In genomic region chr1:244833734-244834595, GRCh38 we compare ENCODE assay signal across 8 cellular contexts. TPM values are rescaled to one million over a fixed set of nuclear protein-coding genes. Genes with fewer than 3 reads are reported as not detected.
A peak's percentile ranks its signal among the peaks of the same experiment; 100 is the strongest.
DNase-seq lines count a peak whose midpoint lies in the region; ATAC-seq and TF ChIP-seq lines count a peak whose summit lies in the region.

No MANE protein-coding gene starts in this region.

- TF ChIP-seq CTCF in CD14-positive monocyte (IDR thresholded peaks at IDR 0.05) (peak; percentile 54), GM20000 (IDR thresholded peaks at IDR 0.05; ENCODE audit: extremely low read depth, missing control alignments) (no peak), heart left ventricle (IDR thresholded peaks at IDR 0.05) (peak in 6 of 12 donors; percentile 10 to 42 (median 24))

- H3K4me1 ChIP-seq in adipocyte (ENCODE audit: control insufficient read depth, insufficient read depth, low read length): peaks cover 12% of the 10 kb centered on the region
- peaks cover 0 to 38% (median 21%) of the 10 kb centered on the region in 12 donors for H3K4me1 ChIP-seq in heart left ventricle
- peaks cover 0 to 4% of the 10 kb centered on the region in 2 donors for H3K4me1 ChIP-seq in aorta (ENCODE audit: control insufficient read depth in 1 of 2, insufficient read depth in 2 of 2, low read length in 2 of 2)

- peaks cover 24 to 31% of the 10 kb centered on the region in 2 donors for H3K36me3 Mint-ChIP-seq in CD14-positive monocyte

- H3K9ac ChIP-seq in adipocyte (ENCODE audit: low read length): peak overlapping the region; percentile 96

- ATAC-seq in heart left ventricle (peak in 3 of 4 donors; percentile 31 to 50 (median 41)), aorta (ENCODE audit: low FRiP score) (peak; percentile 62)

- intact Hi-C loops in CD14-positive monocyte (cut with micrococcal nuclease) (loop anchor here (2.0 to 10.0 kb wide), 4 partner anchors 29 to 179 kb away; partner anchors contain the start of gene DESI2 (in 1 of the 2)), heart left ventricle (cut with DNase I) (loop anchor here in 9 of 10 donors (1.0 to 10.0 kb wide), 8 partner anchors 29 to 1579 kb away; partner anchors contain the start of genes HNRNPU (in 6 of the 9), CEP170 (in 1 of the 9) and SDCCAG8 (in 1 of the 9)), aorta (cut with DNase I) (loop anchor here (2.0 to 10.0 kb wide), 5 partner anchors 29 to 181 kb away; partner anchors contain the start of gene DESI2 (in 2 of the 2))

- peak overlapping the region; percentile 91 to 93 for H3K4me3 Mint-ChIP-seq in CD14-positive monocyte

- H3K9me3 Mint-ChIP-seq in CD14-positive monocyte: no peaks in the 10 kb centered on the region

- peak overlapping the region; percentile 98 for H3K4me3 ChIP-seq in adipocyte (ENCODE audit: low read length)
- H3K4me3 ChIP-seq in heart left ventricle: peak overlapping the region; percentile 48 to 86 (median 78)
- peak overlapping the region; percentile 60 to 92 for H3K4me3 ChIP-seq in aorta (ENCODE audit: low read length in 2 of 2)

- H3K36me3 ChIP-seq in adipocyte (ENCODE audit: control insufficient read depth, insufficient read depth, low read length, severe bottlenecking) (peaks cover 10% of the 10 kb centered on the region), heart left ventricle (peaks cover 0 to 13% (median 2%) of the 10 kb centered on the region in 9 donors), aorta (ENCODE audit: control insufficient read depth in 1 of 2, insufficient read depth in 2 of 2, low read length in 1 of 2) (no peaks in the 10 kb centered on the region)

- peak overlapping the region; percentile 97 to 100 (median 99) for H3K27ac Mint-ChIP-seq in CD14-positive monocyte

- DNase-seq in CD14-positive monocyte (ENCODE audit: low spot score): peak; percentile 54
- peak; percentile 41 for DNase-seq in GM20000 (ENCODE audit: low spot score)
- peak; percentile 67 for DNase-seq in NCI-H1048 (lab: John Stamatoyannopoulos, UW)
- peak; percentile 76 to 92 for DNase-seq in SW 1271 (lab: John Stamatoyannopoulos, UW)
- DNase-seq in adipocyte (ENCODE audit: low read depth): peak; percentile 83
- peak; percentile 58 to 72 (median 64) for DNase-seq in heart left ventricle
- peak; percentile 72 for DNase-seq in pons (ENCODE audit: low spot score)
- DNase-seq in aorta: peak; percentile 77 to 79

- no peaks in the 10 kb centered on the region for H3K27me3 ChIP-seq in adipocyte (replicated peaks; ENCODE audit: control insufficient read depth, insufficient read depth, low read length)
- H3K27me3 ChIP-seq in heart left ventricle: no peaks in the 10 kb centered on the region
- no peaks in the 10 kb centered on the region for H3K27me3 ChIP-seq in aorta (ENCODE audit: control insufficient read depth in 1 of 2, insufficient read depth in 2 of 2, low read length in 1 of 2)

- TF ChIP-seq POLR2A in heart left ventricle (IDR thresholded peaks at IDR 0.05): no peak

- H3K27me3 Mint-ChIP-seq in CD14-positive monocyte (ENCODE audit: low read depth in 3 of 3): no peaks in the 10 kb centered on the region

- peak overlapping the region; percentile 96 to 100 (median 98) for H3K27ac ChIP-seq in heart left ventricle
- H3K27ac ChIP-seq in aorta (ENCODE audit: low read depth in 1 of 2, low read length in 2 of 2): peak overlapping the region; percentile 95 to 97

- H3K4me1 Mint-ChIP-seq in CD14-positive monocyte: peaks cover 34% of the 10 kb centered on the region

- 3 to 13% (median 8%) methylated on average over 32 of the region's 32 CpGs for WGBS in heart left ventricle, 4 donors
- WGBS in aorta, 2 donors: 1% methylated on average over 32 of the region's 32 CpGs

- no peaks in the 10 kb centered on the region for H3K9me3 ChIP-seq in adipocyte (ENCODE audit: control insufficient read depth, low read length)
- H3K9me3 ChIP-seq in heart left ventricle: no peaks in the 10 kb centered on the region
- H3K9me3 ChIP-seq in aorta (ENCODE audit: control insufficient read depth, low read length): no peaks in the 10 kb centered on the region

RNA-seq across cellular contexts. Expression of gene COX20, which starts 1.5 kb away (rescaled TPM):
- polyA plus RNA-seq in CD14-positive monocyte: 10 to 100 TPM; 15.8 to 17.9 TPM
- total RNA-seq in heart left ventricle: 10 to 100 TPM; 43.5 to 77.4 (median 59.8) TPM
- 100 to 1,000 TPM in 1 of 2 donors, 10 to 100 TPM in 1; 58.3 to 122 TPM for polyA plus RNA-seq in heart left ventricle
- total RNA-seq in aorta: 10 to 100 TPM; 22.8 to 29.7 TPM
- polyA plus RNA-seq in aorta: 100 to 1,000 TPM in 1 of 2 donors, 10 to 100 TPM in 1; 73.7 to 110 TPM

RNA-seq across cellular contexts. Expression of gene HNRNPU, which starts 30.4 kb away (rescaled TPM):
- polyA plus RNA-seq in CD14-positive monocyte: 100 to 1,000 TPM in 1 of 2 donors, 10 to 100 TPM in 1; 71.5 to 143 TPM
- total RNA-seq in heart left ventricle: 100 to 1,000 TPM; 138 to 218 (median 169) TPM
- polyA plus RNA-seq in heart left ventricle: 100 to 1,000 TPM in 1 of 2 donors, 10 to 100 TPM in 1; 85.6 to 118 TPM
- total RNA-seq in aorta: 100 to 1,000 TPM; 258 to 286 TPM
- 100 to 1,000 TPM in 1 of 2 donors, 10 to 100 TPM in 1; 83.6 to 140 TPM for polyA plus RNA-seq in aorta

Comparison
In these comparisons a context has a peak if more than half of its experiments do, and no peak if none do; other contexts are left out.
1. Peak in every context shown above with its lines: DNase-seq, ATAC-seq, H3K4me3 ChIP-seq and H3K27ac ChIP-seq.